ENCODE assay signal across 10 cellular contexts in the genomic region with DNA sequence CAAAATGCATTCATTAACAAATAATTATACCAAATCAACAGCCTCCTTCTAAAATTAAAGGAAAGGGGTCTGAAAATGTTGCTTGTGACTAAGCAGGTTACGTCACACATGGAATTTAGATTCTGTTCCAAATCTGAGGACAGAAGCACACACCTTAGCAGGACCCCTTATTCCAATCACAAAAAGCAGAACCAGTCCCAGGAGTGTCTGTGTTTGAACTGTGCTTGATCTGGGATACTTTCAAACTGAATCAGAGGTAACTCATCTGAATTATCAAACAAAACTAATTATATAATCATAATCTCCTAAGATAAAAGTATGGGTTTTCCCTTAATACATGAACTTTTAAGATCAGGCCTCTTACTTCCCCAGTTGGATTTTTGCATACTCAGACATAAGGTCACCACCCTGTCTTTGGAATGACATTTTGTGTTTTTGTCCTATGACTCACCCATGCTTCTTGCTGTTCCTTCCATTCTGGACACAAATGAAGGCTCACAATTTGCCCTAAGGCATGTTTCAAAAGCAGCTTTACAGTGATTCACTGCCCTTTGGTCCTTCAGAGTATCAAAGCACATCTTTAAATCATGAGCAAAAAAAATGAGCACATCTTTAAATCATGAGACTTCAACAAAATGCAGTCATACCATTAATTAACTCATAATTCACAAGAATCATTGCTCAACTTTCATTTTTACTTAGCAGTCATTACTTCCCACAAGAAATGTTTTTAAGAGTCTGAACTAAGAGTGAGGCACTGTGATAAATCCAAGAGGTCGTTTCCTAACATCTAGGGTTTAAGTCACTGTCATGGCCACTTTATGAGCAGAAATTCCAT. TPM values are rescaled to one million over a fixed set of nuclear protein-coding genes. Genes with fewer than 3 reads are reported as not detected.
DNase-seq lines count a peak whose midpoint lies in the region; ATAC-seq and TF ChIP-seq lines count a peak whose summit lies in the region.
"Had no signal": no experiment of that assay in that cellular context is flagged by ENCODE, and none has a peak within 500 bp of the region (broad histone marks: within the 10 kb centered on the region; RNA-seq: fewer than 3 reads in every experiment).

No MANE protein-coding gene starts in this region.

- TF ChIP-seq CTCF in A673 (conservative IDR thresholded peaks at IDR 0.05; ENCODE audit: low read depth, low read length) (no peak), choroid plexus epithelial cell (conservative IDR thresholded peaks at IDR 0.05; ENCODE audit: low read depth, low read length) (no peak)

- POLR2A ChIA-PET in A673 (lab: Charles Lee; ENCODE audit: low non-redundant PET) = no interaction called here

- H3K27ac ChIP-seq in A673 (ENCODE audit: low read depth, low read length, poor library complexity, severe bottlenecking) (no peak overlapping the region), mesodermal cell (ENCODE audit: low read depth, low read length, severe bottlenecking) (peak overlapping the region; percentile 86)

- WGBS in mesodermal cell (ENCODE audit: insufficient coverage in 2 of 2), 2 experiments = no CpG with 5 or more reads among the region's 2 CpGs

- CTCF ChIA-PET in A673 (lab: Charles Lee) = no interaction called here

- DNase-seq in A673 (ENCODE audit: low spot score) (peak; percentile 68), LHCN-M2 (ENCODE audit: low read depth) (peak; percentile 98), choroid plexus epithelial cell (ENCODE audit: low read depth) (peak; percentile 99), NCI-H510A (lab: John Stamatoyannopoulos, UW) (no peak), DMS79 (lab: John Stamatoyannopoulos, UW) (no peak)
- no peak for DNase-seq in stimulated activated CD4-positive, alpha-beta T cell treated with anti-CD3 and anti-CD28 coated beads, Interleukin-4, amount 100 ng/mL, for 4 hours
- DNase-seq: activated CD4-positive, alpha-beta T cell treated with anti-CD3 and anti-CD28 coated beads, Interleukin-2, amount 50 U/mL, for 1 hour; DMS153 had no signal

- ATAC-seq in HG02884 (IDR thresholded peaks at IDR 0.05; ENCODE audit: unreplicated experiment) = no peak

- no peaks in the 10 kb centered on the region for H3K27me3 ChIP-seq in A673 (replicated peaks; ENCODE audit: insufficient read depth, low read depth, low read length, poor library complexity)

- intact Hi-C loops in A673 (cut with micrococcal nuclease; ENCODE audit: unreplicated experiment) = no loop called here

- H3K36me3 ChIP-seq in A673 (ENCODE audit: insufficient read depth, low read length, poor library complexity, severe bottlenecking) = no peaks in the 10 kb centered on the region
- H3K36me3 ChIP-seq in mesodermal cell (ENCODE audit: control insufficient read depth, insufficient read depth, low read length) = no peaks in the 10 kb centered on the region

- BruUV-seq in A673 (replicated peaks; lab: Mats Ljungman, UMichigan) = no TSS peak

- no peaks in the 10 kb centered on the region for H3K9me3 ChIP-seq in A673 (ENCODE audit: low read depth, low read length, poor library complexity, severe bottlenecking)
- no peaks in the 10 kb centered on the region for H3K9me3 ChIP-seq in mesodermal cell (ENCODE audit: control insufficient read depth, low read length)

- H3K4me3 ChIP-seq in A673 (ENCODE audit: low read depth, low read length, poor library complexity, severe bottlenecking) = no peak overlapping the region
- H3K4me3 ChIP-seq in choroid plexus epithelial cell (ENCODE audit: low read depth, low read length) = no peak overlapping the region
- no peak overlapping the region for H3K4me3 ChIP-seq in mesodermal cell (ENCODE audit: extremely low read depth, insufficient read depth, low read length, poor library complexity, severe bottlenecking)

- H3K4me1 ChIP-seq in A673 (ENCODE audit: insufficient read depth, low read length, poor library complexity, severe bottlenecking) (peaks cover 3% of the 10 kb centered on the region), mesodermal cell (ENCODE audit: control insufficient read depth, insufficient read depth, low read length, poor library complexity, severe bottlenecking) (peaks cover 6% of the 10 kb centered on the region)

RNA-seq across cellular contexts. Expression of gene SEMA3C, which starts 35.4 kb away (rescaled TPM):
- total RNA-seq in A673 (2021) = 12.4 and 13.3 TPM in 2 replicates
- 104 and 136 TPM in 2 replicates for total RNA-seq in LHCN-M2 (2014; rRNA removed)
- 30.7 TPM for polyA plus RNA-seq in LHCN-M2 (2012)
- polyA plus RNA-seq in mesodermal cell (2013, experiment 1 of 2) = 26.7 TPM
- polyA plus RNA-seq in mesodermal cell (2013, experiment 2 of 2) = 27.0 TPM

Comparison
In these comparisons a context has a peak if more than half of its experiments do, and no peak if none do; other contexts are left out.
1. DNase-seq: peak in A673 (single experiment), LHCN-M2 (single experiment) and choroid plexus epithelial cell (single experiment); none in stimulated activated CD4-positive, alpha-beta T cell treated with anti-CD3 and anti-CD28 coated beads, Interleukin-4, amount 100 ng/mL, for 4 hours (0 of 2), NCI-H510A (single experiment) and DMS79 (single experiment).